8 cellular contexts compared by ENCODE assay signal in the genomic region with DNA sequence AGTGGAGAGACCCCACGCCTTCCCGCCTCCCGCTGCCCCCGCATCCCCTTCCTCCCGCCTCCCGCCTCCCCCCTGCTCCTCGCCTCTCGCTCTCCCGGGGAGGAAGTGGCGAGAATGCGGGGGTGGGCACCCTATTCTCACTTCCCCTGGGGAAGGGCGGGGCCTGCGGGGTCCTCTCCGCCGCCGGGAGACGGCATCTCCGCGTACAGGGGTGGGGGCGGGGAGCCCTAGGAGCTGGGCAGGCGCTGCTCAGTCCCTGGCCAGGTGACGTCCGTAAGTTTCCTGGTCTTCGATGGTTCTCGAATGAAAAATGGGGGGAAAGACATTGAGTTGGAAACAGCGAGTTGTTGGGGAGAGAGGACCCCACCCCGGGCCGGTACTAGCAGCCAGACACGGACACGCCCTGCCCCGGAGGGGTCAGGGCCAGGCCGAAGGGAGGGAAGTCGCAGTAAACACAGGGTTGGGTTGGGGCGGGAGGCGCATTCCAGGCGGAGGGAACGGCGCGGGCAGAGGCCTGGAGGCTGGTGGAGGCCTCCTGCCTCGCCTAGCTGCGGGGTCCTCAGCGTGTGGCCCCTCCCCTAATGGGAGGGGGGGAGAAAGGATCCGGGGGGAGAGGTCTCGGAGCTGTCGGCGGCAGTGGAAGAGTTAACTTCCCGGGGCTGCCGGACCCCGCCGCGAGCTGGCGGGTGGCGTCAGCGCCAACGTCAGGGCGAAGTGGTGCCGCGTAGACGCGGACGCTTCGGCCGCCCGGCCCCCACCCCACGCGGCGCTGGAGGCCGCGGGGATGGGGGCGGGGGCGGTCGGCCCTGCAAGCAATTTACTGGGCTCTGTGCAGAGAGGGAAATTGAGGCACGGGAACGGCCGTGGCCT. TPM values are rescaled to one million over a fixed set of nuclear protein-coding genes. Genes with fewer than 3 reads are reported as not detected.
A peak's percentile ranks its signal among the peaks of the same experiment; 100 is the strongest.
DNase-seq lines count a peak whose midpoint lies in the region; ATAC-seq, FAIRE-seq and TF ChIP-seq lines count a peak whose summit lies in the region.

No MANE protein-coding gene starts in this region.

- H3K4me1 ChIP-seq in pancreas (peaks cover 0 to 4% (median 0%) of the 10 kb centered on the region in 3 donors), upper lobe of left lung (peaks cover 21 to 38% (median 35%) of the 10 kb centered on the region in 4 donors)

- H3K27me3 Mint-ChIP-seq in activated naive CD8-positive, alpha-beta T cell treated with anti-CD3 and anti-CD28 coated beads, Interleukin-2, amount 10 ng/mL, durations not matched to agents 7 days and 5 days = no peaks in the 10 kb centered on the region

- ATAC-seq in HG03442 (IDR thresholded peaks at IDR 0.05; ENCODE audit: unreplicated experiment) = peak; percentile 41
- ATAC-seq in activated naive CD8-positive, alpha-beta T cell treated with anti-CD3 and anti-CD28 coated beads, Interleukin-2, amount 10 ng/mL, durations not matched to agents 7 days and 5 days (ENCODE audit: low read depth) = peak; percentile 40
- peak; percentile 68 to 83 (median 78) for ATAC-seq in pancreas
- ATAC-seq in upper lobe of left lung (ENCODE audit: low FRiP score in 2 of 2) = peak; percentile 90

- H3K27me3 ChIP-seq in pancreas (no peaks in the 10 kb centered on the region), upper lobe of left lung (no peaks in the 10 kb centered on the region)

- H3K27ac Mint-ChIP-seq in activated naive CD8-positive, alpha-beta T cell treated with anti-CD3 and anti-CD28 coated beads, Interleukin-2, amount 10 ng/mL, durations not matched to agents 7 days and 5 days = peak overlapping the region; percentile 91

- H3K36me3 ChIP-seq in pancreas (no peaks in the 10 kb centered on the region), upper lobe of left lung (no peaks in the 10 kb centered on the region)

- no peaks in the 10 kb centered on the region for H3K9me3 Mint-ChIP-seq in activated naive CD8-positive, alpha-beta T cell treated with anti-CD3 and anti-CD28 coated beads, Interleukin-2, amount 10 ng/mL, durations not matched to agents 7 days and 5 days

- H3K36me3 Mint-ChIP-seq in activated naive CD8-positive, alpha-beta T cell treated with anti-CD3 and anti-CD28 coated beads, Interleukin-2, amount 10 ng/mL, durations not matched to agents 7 days and 5 days = peaks cover 19% of the 10 kb centered on the region

- WGBS in pancreas, 2 donors = 3 to 5% methylated on average over 54 to 74 of the region's 75 CpGs
- WGBS in upper lobe of left lung, 2 donors = 0% methylated on average over 25 to 27 of the region's 75 CpGs

- peak overlapping the region; percentile 29 to 73 (median 48) for H3K4me3 ChIP-seq in pancreas
- H3K4me3 ChIP-seq in upper lobe of left lung = peak overlapping the region; percentile 55 to 81 (median 64)

- DNase-seq in 8988T = peak; percentile 81
- DNase-seq in GM12892 (ENCODE audit: insufficient read length) = peak; percentile 91
- DNase-seq in SKM-1 (lab: John Stamatoyannopoulos, UW; ENCODE audit: unreplicated experiment) = peak; percentile 87
- DNase-seq in activated naive CD8-positive, alpha-beta T cell treated with anti-CD3 and anti-CD28 coated beads, Interleukin-2, amount 10 ng/mL, durations not matched to agents 7 days and 5 days = peak; percentile 87
- DNase-seq in cardiac septum (ENCODE audit: low spot score) = peak; percentile 94
- peak; percentile 66 to 88 (median 82) for DNase-seq in pancreas
- DNase-seq in upper lobe of left lung = peak; percentile 94 to 95

- peak in 2 of 4 donors; percentile 1 to 70 for TF ChIP-seq EP300 in upper lobe of left lung (IDR thresholded peaks at IDR 0.05)

- peaks cover 52% of the 10 kb centered on the region for H3K4me1 Mint-ChIP-seq in activated naive CD8-positive, alpha-beta T cell treated with anti-CD3 and anti-CD28 coated beads, Interleukin-2, amount 10 ng/mL, durations not matched to agents 7 days and 5 days

- TF ChIP-seq POLR2A in GM12892 (IDR thresholded peaks at IDR 0.05; ENCODE audit: low read depth, low read length) = peak; percentile 63; the same call in 1 of the 2 replicates
- peak; percentile 3 to 87 (median 72) for TF ChIP-seq POLR2A in upper lobe of left lung (IDR thresholded peaks at IDR 0.05)

- H3K9me3 ChIP-seq in pancreas (no peaks in the 10 kb centered on the region), upper lobe of left lung (no peaks in the 10 kb centered on the region)

- POLR2A ChIA-PET in activated naive CD8-positive, alpha-beta T cell treated with anti-CD3 and anti-CD28 coated beads, Interleukin-2, amount 10 ng/mL, durations not matched to agents 7 days and 5 days (lab: Charles Lee) = interaction anchor here (1.0 to 7.3 kb wide), 11 partner anchors 12 to 205 kb away, joined by 4 to 718 read pairs (median 5); partner anchors contain the start of genes IL12RB1, IQCN, JUND and LSM4

- FAIRE-seq in GM12892 (lab: Jason Lieb, UNC) (peak; percentile 96), pancreas (lab: Jason Lieb, UNC) (no peak)

- peak overlapping the region; percentile 94 for H3K4me3 Mint-ChIP-seq in activated naive CD8-positive, alpha-beta T cell treated with anti-CD3 and anti-CD28 coated beads, Interleukin-2, amount 10 ng/mL, durations not matched to agents 7 days and 5 days

- peak overlapping the region; percentile 91 to 98 (median 94) for H3K27ac ChIP-seq in pancreas
- peak overlapping the region; percentile 97 to 100 (median 98) for H3K27ac ChIP-seq in upper lobe of left lung

- intact Hi-C loops in cardiac septum (cut with DNase I) = no loop called here
- intact Hi-C loops in pancreas (cut with DNase I) = no loop called here

- TF ChIP-seq CTCF in pancreas (IDR thresholded peaks at IDR 0.05) (no peak), upper lobe of left lung (IDR thresholded peaks at IDR 0.05) (peak in 1 of 6 experiments; percentile 25)

RNA-seq across cellular contexts. Expression of gene JUND, which starts 10.4 kb away (rescaled TPM):
- 6.8 TPM for polyA plus RNA-seq in GM12892 (2012; ENCODE audit: missing spikeins)
- 100 to 1,000 TPM; 366 to 394 TPM for total RNA-seq in activated naive CD8-positive, alpha-beta T cell treated with anti-CD3 and anti-CD28 coated beads, Interleukin-2, amount 10 ng/mL, durations not matched to agents 7 days and 5 days
- total RNA-seq in cardiac septum (140 TPM), pancreas (100 to 1,000 TPM in 5 of 6 donors, 10 to 100 TPM in 1; 86.8 to 181 (median 137) TPM), upper lobe of left lung (1,000 to 10,000 TPM in 1 of 6 donors, 100 to 1,000 TPM in 5; 281 to 1,101 (median 639) TPM)
- 100 to 1,000 TPM; 111 to 128 TPM for polyA plus RNA-seq in pancreas

RNA-seq across cellular contexts. Expression of gene IQCN, which starts 17.6 kb away (rescaled TPM):
- 0.68 TPM for polyA plus RNA-seq in GM12892 (2012; ENCODE audit: missing spikeins)
- 1 to 10 TPM; 5.0 to 5.2 TPM for total RNA-seq in activated naive CD8-positive, alpha-beta T cell treated with anti-CD3 and anti-CD28 coated beads, Interleukin-2, amount 10 ng/mL, durations not matched to agents 7 days and 5 days
- 1.1 TPM for total RNA-seq in cardiac septum
- total RNA-seq in pancreas = 1 to 10 TPM; 1.0 to 5.6 (median 1.6) TPM
- polyA plus RNA-seq in pancreas = 10 to 100 TPM; 14.7 to 25.3 TPM
- 10 to 100 TPM in 3 of 6 donors, 1 to 10 TPM in 3; 6.3 to 58.7 (median 11.7) TPM for total RNA-seq in upper lobe of left lung

RNA-seq across cellular contexts. Expression of gene LSM4, which starts 31.1 kb away (rescaled TPM):
- 105 TPM for polyA plus RNA-seq in GM12892 (2012; ENCODE audit: missing spikeins)
- 100 to 1,000 TPM; 151 to 157 TPM for total RNA-seq in activated naive CD8-positive, alpha-beta T cell treated with anti-CD3 and anti-CD28 coated beads, Interleukin-2, amount 10 ng/mL, durations not matched to agents 7 days and 5 days
- total RNA-seq in cardiac septum (83.8 TPM), pancreas (10 to 100 TPM; 16.5 to 39.0 (median 33.4) TPM), upper lobe of left lung (100 to 1,000 TPM in 4 of 6 donors, 10 to 100 TPM in 2; 39.8 to 147 (median 107) TPM)
- polyA plus RNA-seq in pancreas = 10 to 100 TPM; 65.9 to 67.9 TPM

RNA-seq across cellular contexts. Expression of gene PGPEP1, which starts 48.6 kb away (rescaled TPM):
- 16.7 TPM for polyA plus RNA-seq in GM12892 (2012; ENCODE audit: missing spikeins)
- total RNA-seq in activated naive CD8-positive, alpha-beta T cell treated with anti-CD3 and anti-CD28 coated beads, Interleukin-2, amount 10 ng/mL, durations not matched to agents 7 days and 5 days = 10 to 100 TPM; 41.3 to 45.7 TPM
- total RNA-seq in cardiac septum (45.5 TPM), pancreas (10 to 100 TPM; 32.9 to 44.4 (median 37.1) TPM), upper lobe of left lung (10 to 100 TPM; 15.5 to 42.8 (median 28.1) TPM)
- polyA plus RNA-seq in pancreas = 10 to 100 TPM; 10.4 to 20.7 TPM

Comparison
In these comparisons a context has a peak if more than half of its experiments do, and no peak if none do; other contexts are left out.
1. Peak in every context shown above with its lines: DNase-seq, ATAC-seq, H3K4me3 ChIP-seq and H3K27ac ChIP-seq.
2. ATAC-seq: peak in every context shown above with its lines; median percentile 90 in upper lobe of left lung; 78 in pancreas; 41 in HG03442; 40 in activated naive CD8-positive, alpha-beta T cell treated with anti-CD3 and anti-CD28 coated beads, Interleukin-2, amount 10 ng/mL, durations not matched to agents 7 days and 5 days.